In the genomic region with DNA sequence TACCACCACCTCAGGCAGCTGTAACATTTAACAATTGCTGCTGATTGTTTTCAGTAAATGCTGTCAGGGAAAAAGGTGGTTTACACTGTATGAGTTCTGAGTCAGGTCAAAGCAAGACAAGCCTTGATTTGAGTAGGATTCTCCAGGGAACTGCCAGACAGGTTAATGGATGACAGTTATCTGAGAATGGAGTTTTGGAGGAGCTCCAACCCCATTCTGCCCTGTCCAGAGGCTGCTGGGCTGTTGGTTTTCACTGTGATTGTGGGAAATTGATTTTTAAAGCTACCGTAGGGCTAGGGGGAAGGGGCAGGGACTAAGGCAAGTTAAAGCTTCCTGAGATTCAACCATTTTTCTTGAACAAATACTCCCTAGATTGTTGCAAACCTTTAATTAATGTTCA, we compare ENCODE assay signal across 21 cellular contexts.
"Had no signal": no experiment of that assay in that cellular context is flagged by ENCODE, and none has a peak within 500 bp of the region (broad histone marks: within the 10 kb centered on the region; RNA-seq: fewer than 3 reads in every experiment).

No MANE protein-coding gene starts in this region.

- H3K27me3 ChIP-seq: SJSA1 had no signal

- FAIRE-seq: HTR-8/SVneo, RCC 7860 had no signal

- DNase-seq: KBM-7, MV-4-11, NCI-H1048, NCI-H1105, NCI-H1417, NCI-H1436 treated with DMSO at 0.1 percent for 48 hours, NCI-H1694, NCI-H187 treated with DMSO at 0.1 percent for 48 hours, NCI-H2029 treated with DMSO at 0.1 percent for 48 hours, NCI-H2227 treated with DMSO at 0.1 percent for 48 hours, NCI-H524, NCI-H82, Right ventricle myocardium superior, RPMI8226, SIG-M5, SK-N-SH, SW 1271 had no signal

- H3K4me2 ChIP-seq: SK-N-SH had no signal

- H3K9ac ChIP-seq: SK-N-SH had no signal

- H3K27ac ChIP-seq: HL-60, SJSA1 had no signal

- H3K4me1 ChIP-seq: SJSA1 had no signal

- H3K4me3 ChIP-seq: SJSA1 had no signal
